Comparison of ENCODE assay signal across 2 cellular contexts in genomic region chr6:114376611-114377206, GRCh38.
TF ChIP-seq lines count a peak whose summit lies in the region.

No MANE protein-coding gene starts in this region.

TF ChIP-seq in GM23338, 12 proteins besides CTCF, POLR2A, EP300 and RAD21:
- no peak for TF ChIP-seq CREB1 (CRISPR knock-in tag; IDR thresholded peaks at IDR 0.05; ENCODE audit: low read depth)
- TF ChIP-seq POLR2AphosphoS5 (IDR thresholded peaks at IDR 0.05; ENCODE audit: low read depth): no peak
- TF ChIP-seq ZNF114 (CRISPR knock-in tag; IDR thresholded peaks at IDR 0.05): no peak
- no peak for TF ChIP-seq EZH2phosphoT487 (IDR thresholded peaks at IDR 0.05; ENCODE audit: unreplicated experiment)
- no peak for TF ChIP-seq EZH2 (IDR thresholded peaks at IDR 0.05; ENCODE audit: low read depth, unreplicated experiment)
- no peak for TF ChIP-seq ZNF331 (CRISPR knock-in tag; IDR thresholded peaks at IDR 0.05; ENCODE audit: low read depth)
- TF ChIP-seq STAT1 (IDR thresholded peaks at IDR 0.05; ENCODE audit: unreplicated experiment): no peak
- TF ChIP-seq REST (IDR thresholded peaks at IDR 0.05; ENCODE audit: unreplicated experiment): no peak
- TF ChIP-seq JUNB (IDR thresholded peaks at IDR 0.05; ENCODE audit: unreplicated experiment): no peak
- TF ChIP-seq NANOG (IDR thresholded peaks at IDR 0.05; ENCODE audit: borderline replicate concordance): no peak
- TF ChIP-seq ETS1 (IDR thresholded peaks at IDR 0.05): no peak
- no peak for TF ChIP-seq ZNF462 (CRISPR knock-in tag; IDR thresholded peaks at IDR 0.05)

TF ChIP-seq in H1, 55 proteins besides CTCF, POLR2A, EP300 and RAD21:
- TF ChIP-seq TAF1 (IDR thresholded peaks at IDR 0.05; ENCODE audit: low read depth, low read length): no peak
- TF ChIP-seq E2F6 (IDR thresholded peaks at IDR 0.05): no peak
- TF ChIP-seq MAX (IDR thresholded peaks at IDR 0.05): peak; percentile 48
- TF ChIP-seq SIRT6 (IDR thresholded peaks at IDR 0.05; ENCODE audit: low read length): no peak
- no peak for TF ChIP-seq FOSL1 (IDR thresholded peaks at IDR 0.05; ENCODE audit: insufficient read depth, low read depth, low read length)
- TF ChIP-seq ATF2 (IDR thresholded peaks at IDR 0.05; ENCODE audit: low read length): no peak
- TF ChIP-seq CREB1 (IDR thresholded peaks at IDR 0.05): no peak
- no peak for TF ChIP-seq ZNF274 (IDR thresholded peaks at IDR 0.05; ENCODE audit: borderline replicate concordance, extremely low read depth, low read length)
- no peak for TF ChIP-seq CHD7 (IDR thresholded peaks at IDR 0.05; ENCODE audit: insufficient replicate concordance, low read length)
